In the genomic region with DNA sequence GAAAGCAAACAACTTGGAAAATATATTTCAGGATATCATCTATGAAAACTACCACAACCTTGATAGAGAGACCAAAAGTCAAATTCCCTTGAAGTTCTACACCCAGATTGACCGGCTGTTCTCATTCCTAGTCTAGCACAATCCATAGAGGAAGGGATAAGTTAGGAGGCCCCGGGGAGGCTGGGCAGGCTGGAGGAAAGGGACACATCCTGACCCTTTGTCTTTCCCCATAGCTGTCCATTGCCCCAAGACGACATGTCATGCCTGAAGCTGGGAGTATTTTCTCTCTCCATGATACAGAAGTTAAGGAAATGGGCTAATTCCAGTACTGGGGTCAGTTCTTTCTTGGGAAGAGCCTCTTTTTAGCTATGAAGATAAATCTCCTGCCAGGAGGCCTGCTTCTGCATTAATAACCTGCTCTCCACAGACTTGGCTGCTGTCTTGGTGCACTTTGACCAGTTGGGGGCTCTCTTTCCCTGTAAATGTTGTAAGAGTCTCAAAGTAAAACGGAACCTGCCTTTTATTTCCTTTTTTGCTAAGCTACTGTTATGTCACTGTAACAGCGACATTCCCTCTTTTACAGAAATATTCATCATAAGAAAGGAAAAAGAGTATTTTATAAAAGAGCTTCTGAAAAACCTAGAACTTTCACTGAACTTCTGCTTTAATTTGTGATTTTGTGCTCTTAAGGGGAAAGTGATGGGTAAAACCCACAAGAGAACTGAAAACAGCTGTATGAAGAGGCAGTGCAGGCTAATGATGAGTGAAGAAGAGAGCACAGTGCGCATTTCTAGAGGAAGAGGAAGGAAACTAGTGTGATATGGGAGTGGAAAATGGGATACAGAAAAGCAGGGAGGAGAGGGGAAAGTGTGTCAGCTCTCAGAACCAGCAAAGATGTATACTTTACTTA, we compare ENCODE assay signal across 9 cellular contexts. TPM values are rescaled to one million over a fixed set of nuclear protein-coding genes. Genes with fewer than 3 reads are reported as not detected.
DNase-seq lines count a peak whose midpoint lies in the region; ATAC-seq, FAIRE-seq and TF ChIP-seq lines count a peak whose summit lies in the region.
"Not testable (repeated sequence)": the region's sequence is repeated elsewhere in the genome, so short reads cannot be mapped to it uniquely, and the experiment has no call there.
"Had no signal": no experiment of that assay in that cellular context is flagged by ENCODE, and none has a peak within 500 bp of the region (broad histone marks: within the 10 kb centered on the region; RNA-seq: fewer than 3 reads in every experiment).

No MANE protein-coding gene starts in this region.

- H3K9me3 Mint-ChIP-seq in activated T-helper 1 cell treated with anti-CD3 and anti-CD28 coated beads, Interleukin-12 subunit alpha, Interleukin-12 subunit beta, Interleukin-2, Interleukin-4 antibody, amounts not matched to agents 30 ng/mL and 10 ng/mL and 1 ng/mL, durations not matched to agents 14 hours and 24 hours and 36 hours; naive thymus-derived CD4-positive, alpha-beta T cell: not testable (repeated sequence)

- not testable (repeated sequence) for H3K36me3 Mint-ChIP-seq in activated T-helper 1 cell treated with anti-CD3 and anti-CD28 coated beads, Interleukin-12 subunit alpha, Interleukin-12 subunit beta, Interleukin-2, Interleukin-4 antibody, amounts not matched to agents 30 ng/mL and 10 ng/mL and 1 ng/mL, durations not matched to agents 14 hours and 24 hours and 36 hours (ENCODE audit: low read depth); naive thymus-derived CD4-positive, alpha-beta T cell

- peak overlapping the region; percentile 26; the same call in 1 of the 2 replicates for H3K4me2 ChIP-seq in OCI-LY7 (ENCODE audit: low read length)
- not testable (repeated sequence) for H3K4me2 ChIP-seq in fibroblast of lung (ENCODE audit: extremely low read depth, insufficient read depth, low read length)

- H3K4me3 Mint-ChIP-seq in activated T-helper 1 cell treated with anti-CD3 and anti-CD28 coated beads, Interleukin-12 subunit alpha, Interleukin-12 subunit beta, Interleukin-2, Interleukin-4 antibody, amounts not matched to agents 30 ng/mL and 10 ng/mL and 1 ng/mL, durations not matched to agents 14 hours and 24 hours and 36 hours = not testable (repeated sequence)
- peak overlapping the region; percentile 34 to 74 (median 58) for H3K4me3 Mint-ChIP-seq in naive thymus-derived CD4-positive, alpha-beta T cell

- not testable (repeated sequence) for H3K27me3 ChIP-seq in fibroblast of lung (ENCODE audit: control insufficient read depth, insufficient read depth, low read length); naive thymus-derived CD4-positive, alpha-beta T cell (ENCODE audit: control insufficient read depth in 2 of 2, insufficient read depth in 2 of 2, low read length in 2 of 2)

- not testable (repeated sequence) for TF ChIP-seq POLR2A in GM12891 (IDR thresholded peaks at IDR 0.05; ENCODE audit: low read depth, low read length)

- not testable (repeated sequence) for DNase-seq in GM12891 (ENCODE audit: insufficient read length, low spot score)
- DNase-seq in OCI-LY7 (ENCODE audit: low spot score) = peak; percentile 40
- peak; percentile 22 for DNase-seq in activated T-helper 1 cell treated with anti-CD3 and anti-CD28 coated beads, Interleukin-12 subunit alpha, Interleukin-12 subunit beta, Interleukin-2, Interleukin-4 antibody, amounts not matched to agents 30 ng/mL and 10 ng/mL and 1 ng/mL, durations not matched to agents 14 hours and 24 hours and 36 hours (ENCODE audit: low spot score)
- peak; percentile 2 to 14 for DNase-seq in fibroblast of lung (ENCODE audit: low read depth in 2 of 2)
- DNase-seq in naive thymus-derived CD4-positive, alpha-beta T cell = peak in 7 of 9 donors; percentile 28 to 58 (median 48)

- H2AFZ ChIP-seq in OCI-LY7 (ENCODE audit: low read length); fibroblast of lung (ENCODE audit: low read length): not testable (repeated sequence)

- H3K9me2 ChIP-seq in OCI-LY7 (ENCODE audit: insufficient read depth, low read length) = not testable (repeated sequence)

- POLR2A ChIA-PET in OCI-LY7 (lab: Charles Lee) = interaction anchor here (0.6 kb wide), 1 partner anchor 211 kb away, joined by 5 read pairs; no protein-coding TSS in a partner anchor
- POLR2A ChIA-PET in naive thymus-derived CD4-positive, alpha-beta T cell (lab: Charles Lee) = interaction anchor here (0.6 kb wide), 1 partner anchor 140 kb away, joined by 3 read pairs; a partner anchor contains a TSS

- TF ChIP-seq CTCF in 22Rv1 (IDR thresholded peaks at IDR 0.05) (peak; percentile 76), OCI-LY7 (conservative IDR thresholded peaks at IDR 0.05; ENCODE audit: low read length) (peak; percentile 73), fibroblast of lung (conservative IDR thresholded peaks at IDR 0.05 in 1 of 2, IDR thresholded peaks at IDR 0.05 in 1 of 2; ENCODE audit: low read depth in 1 of 2, low read length in 2 of 2) (peak; percentile 42 to 56)

- CTCF ChIA-PET in OCI-LY7 (lab: Charles Lee; ENCODE audit: unreplicated experiment) = not testable (repeated sequence)
- CTCF ChIA-PET in naive thymus-derived CD4-positive, alpha-beta T cell (lab: Charles Lee) = interaction anchor here (0.6 to 1.5 kb wide), 3 partner anchors 12 to 266 kb away, joined by 3 to 4 read pairs (median 3); no protein-coding TSS in a partner anchor

- not testable (repeated sequence) for BruUV-seq in OCI-LY7 (replicated peaks; lab: Mats Ljungman, UMichigan)

- H4K20me1 ChIP-seq in OCI-LY7 (ENCODE audit: insufficient read depth, low read length); fibroblast of lung (ENCODE audit: control insufficient read depth, extremely low read depth, insufficient read depth, low read length): not testable (repeated sequence)

- H3K27ac ChIP-seq in 22Rv1; OCI-LY7 (ENCODE audit: low read depth, low read length, poor library complexity, severe bottlenecking); fibroblast of lung (ENCODE audit: insufficient read depth, low read length); naive thymus-derived CD4-positive, alpha-beta T cell (ENCODE audit: low read depth, low read length): not testable (repeated sequence)

- H3K4me1 ChIP-seq in OCI-LY7 (ENCODE audit: insufficient read depth, low read length, poor library complexity, severe bottlenecking); fibroblast of lung (ENCODE audit: control insufficient read depth, extremely low read depth, insufficient read depth, low read length); naive thymus-derived CD4-positive, alpha-beta T cell (ENCODE audit: control insufficient read depth in 2 of 2, insufficient read depth in 2 of 2, low read length in 2 of 2): not testable (repeated sequence)

- intact Hi-C loops in OCI-LY7 (cut with micrococcal nuclease; ENCODE audit: unreplicated experiment) = loop anchor here (10.0 kb wide), 1 partner anchor 590 kb away; no protein-coding TSS in a partner anchor
- intact Hi-C loops in activated T-helper 1 cell treated with anti-CD3 and anti-CD28 coated beads, Interleukin-12 subunit alpha, Interleukin-12 subunit beta, Interleukin-2, Interleukin-4 antibody, amounts not matched to agents 30 ng/mL and 10 ng/mL and 1 ng/mL, durations not matched to agents 14 hours and 24 hours and 36 hours (cut with micrococcal nuclease) = loop anchor here (1.0 to 10.0 kb wide), 3 partner anchors 132 to 594 kb away; no protein-coding TSS in a partner anchor
- intact Hi-C loops in naive thymus-derived CD4-positive, alpha-beta T cell (cut with micrococcal nuclease) = loop anchor here (1.0 to 5.0 kb wide), 5 partner anchors 132 to 594 kb away; no protein-coding TSS in a partner anchor

- H3K27ac Mint-ChIP-seq in activated T-helper 1 cell treated with anti-CD3 and anti-CD28 coated beads, Interleukin-12 subunit alpha, Interleukin-12 subunit beta, Interleukin-2, Interleukin-4 antibody, amounts not matched to agents 30 ng/mL and 10 ng/mL and 1 ng/mL, durations not matched to agents 14 hours and 24 hours and 36 hours = not testable (repeated sequence)
- peak overlapping the region in 1 of 9 donors; percentile 51 for H3K27ac Mint-ChIP-seq in naive thymus-derived CD4-positive, alpha-beta T cell

- FAIRE-seq in GM12891 (lab: Jason Lieb, UNC) = peak; percentile 68

- ATAC-seq in GM21737 (IDR thresholded peaks at IDR 0.05; ENCODE audit: unreplicated experiment) (peak; percentile 91), HG03457 (IDR thresholded peaks at IDR 0.05; ENCODE audit: unreplicated experiment) (peak; percentile 87)
- peak; percentile 89 for ATAC-seq in naive thymus-derived CD4-positive, alpha-beta T cell

- not testable (repeated sequence) for H3K9me3 ChIP-seq in OCI-LY7 (ENCODE audit: low read length); fibroblast of lung (ENCODE audit: control insufficient read depth, insufficient read depth, low read depth, low read length); naive thymus-derived CD4-positive, alpha-beta T cell (ENCODE audit: control insufficient read depth in 2 of 3, low read length in 3 of 3)

- not testable (repeated sequence) for H3K36me3 ChIP-seq in OCI-LY7 (ENCODE audit: insufficient read depth, low read length); fibroblast of lung (ENCODE audit: control insufficient read depth, insufficient read depth, low read length); naive thymus-derived CD4-positive, alpha-beta T cell (ENCODE audit: control insufficient read depth in 2 of 3, insufficient read depth in 3 of 3, low read length in 3 of 3)

- H3K4me3 ChIP-seq in OCI-LY7 (ENCODE audit: low read depth, low read length, poor library complexity, severe bottlenecking); fibroblast of lung (replicated peaks in 1 of 4; ENCODE audit: control extremely low read depth in 1 of 4, insufficient read depth in 1 of 4, low read depth in 3 of 4, low read length in 4 of 4); naive thymus-derived CD4-positive, alpha-beta T cell (ENCODE audit: low read length): not testable (repeated sequence)

- H3K79me2 ChIP-seq in OCI-LY7 (ENCODE audit: insufficient read depth, low read depth, low read length); fibroblast of lung (ENCODE audit: control insufficient read depth, insufficient read depth, low read length): not testable (repeated sequence)

- H3K4me1 Mint-ChIP-seq in activated T-helper 1 cell treated with anti-CD3 and anti-CD28 coated beads, Interleukin-12 subunit alpha, Interleukin-12 subunit beta, Interleukin-2, Interleukin-4 antibody, amounts not matched to agents 30 ng/mL and 10 ng/mL and 1 ng/mL, durations not matched to agents 14 hours and 24 hours and 36 hours (ENCODE audit: low read depth); naive thymus-derived CD4-positive, alpha-beta T cell: not testable (repeated sequence)

- not testable (repeated sequence) for H3K9ac ChIP-seq in fibroblast of lung (ENCODE audit: insufficient read depth, low read length)

- peaks cover 17% of the 10 kb centered on the region for H3K27me3 Mint-ChIP-seq in activated T-helper 1 cell treated with anti-CD3 and anti-CD28 coated beads, Interleukin-12 subunit alpha, Interleukin-12 subunit beta, Interleukin-2, Interleukin-4 antibody, amounts not matched to agents 30 ng/mL and 10 ng/mL and 1 ng/mL, durations not matched to agents 14 hours and 24 hours and 36 hours (ENCODE audit: insufficient read depth)
- H3K27me3 Mint-ChIP-seq in naive thymus-derived CD4-positive, alpha-beta T cell = peaks cover 0 to 22% (median 5%) of the 10 kb centered on the region in 5 donors

RNA-seq across cellular contexts. Expression of a gene that starts 6.9 kb away (rescaled TPM):
- not detected for polyA plus RNA-seq in GM12891 (2012; ENCODE audit: low read depth, missing spikeins)
- total RNA-seq in OCI-LY7 (2014; rRNA removed; shearing (Covaris generic)) = not detected in 2 replicates
- not detected in 2 replicates for total RNA-seq in OCI-LY7 (2022)
- not detected in 2 replicates for total RNA-seq in activated T-helper 1 cell treated with anti-CD3 and anti-CD28 coated beads, Interleukin-12 subunit alpha, Interleukin-12 subunit beta, Interleukin-2, Interleukin-4 antibody, amounts not matched to agents 30 ng/mL and 10 ng/mL and 1 ng/mL, durations not matched to agents 14 hours and 24 hours and 36 hours
- total RNA-seq in fibroblast of lung = not detected in 2 replicates
- not detected in 2 replicates for polyA plus RNA-seq in fibroblast of lung
- polyA plus RNA-seq in fibroblast of lung (2012) = not detected in 2 replicates
- polyA minus RNA-seq in fibroblast of lung (ENCODE audit: low replicate concordance) = not detected in 2 replicates
- not detected for total RNA-seq in naive thymus-derived CD4-positive, alpha-beta T cell
- not detected for polyA plus RNA-seq in naive thymus-derived CD4-positive, alpha-beta T cell
- total RNA-seq: thyroid gland had no signal

RNA-seq across cellular contexts. Expression of a gene that starts 7.7 kb away (rescaled TPM):
- polyA plus RNA-seq in GM12891 (2012; ENCODE audit: low read depth, missing spikeins) = not detected
- total RNA-seq in OCI-LY7 (2014; rRNA removed; shearing (Covaris generic)) = not detected in 2 replicates
- total RNA-seq in OCI-LY7 (2022) (not detected in 2 replicates), fibroblast of lung (not detected in 2 replicates)
- not detected in 2 replicates for total RNA-seq in activated T-helper 1 cell treated with anti-CD3 and anti-CD28 coated beads, Interleukin-12 subunit alpha, Interleukin-12 subunit beta, Interleukin-2, Interleukin-4 antibody, amounts not matched to agents 30 ng/mL and 10 ng/mL and 1 ng/mL, durations not matched to agents 14 hours and 24 hours and 36 hours
- polyA plus RNA-seq in fibroblast of lung = not detected in 2 replicates
- polyA plus RNA-seq in fibroblast of lung (2012) = not detected in 2 replicates
- polyA minus RNA-seq in fibroblast of lung (ENCODE audit: low replicate concordance) = not detected in 2 replicates
- total RNA-seq in naive thymus-derived CD4-positive, alpha-beta T cell = not detected
- not detected for polyA plus RNA-seq in naive thymus-derived CD4-positive, alpha-beta T cell
- total RNA-seq: thyroid gland had no signal

RNA-seq across cellular contexts. Expression of a gene that starts 11.8 kb away (rescaled TPM):
- polyA plus RNA-seq in GM12891 (2012; ENCODE audit: low read depth, missing spikeins) = not detected
- total RNA-seq in OCI-LY7 (2014; rRNA removed; shearing (Covaris generic)) = not detected in 2 replicates
- total RNA-seq in OCI-LY7 (2022) (not detected in 2 replicates), fibroblast of lung (not detected in 2 replicates)
- total RNA-seq in activated T-helper 1 cell treated with anti-CD3 and anti-CD28 coated beads, Interleukin-12 subunit alpha, Interleukin-12 subunit beta, Interleukin-2, Interleukin-4 antibody, amounts not matched to agents 30 ng/mL and 10 ng/mL and 1 ng/mL, durations not matched to agents 14 hours and 24 hours and 36 hours = not detected in 2 replicates
- polyA plus RNA-seq in fibroblast of lung = not detected in 2 replicates
- not detected in 2 replicates for polyA plus RNA-seq in fibroblast of lung (2012)
- not detected in 2 replicates for polyA minus RNA-seq in fibroblast of lung (ENCODE audit: low replicate concordance)
- not detected for total RNA-seq in naive thymus-derived CD4-positive, alpha-beta T cell
- not detected for polyA plus RNA-seq in naive thymus-derived CD4-positive, alpha-beta T cell
- total RNA-seq: thyroid gland had no signal

RNA-seq across cellular contexts. Expression of a gene that starts 22.0 kb away (rescaled TPM):
- polyA plus RNA-seq in GM12891 (2012; ENCODE audit: low read depth, missing spikeins) = not detected
- not detected in 2 replicates for total RNA-seq in OCI-LY7 (2014; rRNA removed; shearing (Covaris generic))
- not detected in 2 replicates for total RNA-seq in OCI-LY7 (2022)
- not detected in 2 replicates for total RNA-seq in activated T-helper 1 cell treated with anti-CD3 and anti-CD28 coated beads, Interleukin-12 subunit alpha, Interleukin-12 subunit beta, Interleukin-2, Interleukin-4 antibody, amounts not matched to agents 30 ng/mL and 10 ng/mL and 1 ng/mL, durations not matched to agents 14 hours and 24 hours and 36 hours
- not detected in 2 replicates for total RNA-seq in fibroblast of lung
- polyA plus RNA-seq in fibroblast of lung = not detected in 2 replicates
- polyA plus RNA-seq in fibroblast of lung (2012) = not detected in 2 replicates
- polyA minus RNA-seq in fibroblast of lung (ENCODE audit: low replicate concordance) = not detected in 2 replicates
- not detected for total RNA-seq in naive thymus-derived CD4-positive, alpha-beta T cell
- not detected for polyA plus RNA-seq in naive thymus-derived CD4-positive, alpha-beta T cell
- total RNA-seq: thyroid gland had no signal

RNA-seq across cellular contexts. Expression of a gene that starts 28.7 kb away (rescaled TPM):
- polyA plus RNA-seq in GM12891 (2012; ENCODE audit: low read depth, missing spikeins) = not detected
- total RNA-seq in OCI-LY7 (2014; rRNA removed; shearing (Covaris generic)) = not detected in 2 replicates
- not detected in 2 replicates for total RNA-seq in OCI-LY7 (2022)
- not detected in 2 replicates for total RNA-seq in activated T-helper 1 cell treated with anti-CD3 and anti-CD28 coated beads, Interleukin-12 subunit alpha, Interleukin-12 subunit beta, Interleukin-2, Interleukin-4 antibody, amounts not matched to agents 30 ng/mL and 10 ng/mL and 1 ng/mL, durations not matched to agents 14 hours and 24 hours and 36 hours
- total RNA-seq in fibroblast of lung = not detected in 2 replicates
- not detected in 2 replicates for polyA plus RNA-seq in fibroblast of lung
- polyA plus RNA-seq in fibroblast of lung (2012) = not detected in 2 replicates
- not detected in 2 replicates for polyA minus RNA-seq in fibroblast of lung (ENCODE audit: low replicate concordance)
- not detected for total RNA-seq in naive thymus-derived CD4-positive, alpha-beta T cell
- not detected for polyA plus RNA-seq in naive thymus-derived CD4-positive, alpha-beta T cell
- total RNA-seq: thyroid gland had no signal
